Comparison of ENCODE assay signal across 8 cellular contexts in the genomic region with DNA sequence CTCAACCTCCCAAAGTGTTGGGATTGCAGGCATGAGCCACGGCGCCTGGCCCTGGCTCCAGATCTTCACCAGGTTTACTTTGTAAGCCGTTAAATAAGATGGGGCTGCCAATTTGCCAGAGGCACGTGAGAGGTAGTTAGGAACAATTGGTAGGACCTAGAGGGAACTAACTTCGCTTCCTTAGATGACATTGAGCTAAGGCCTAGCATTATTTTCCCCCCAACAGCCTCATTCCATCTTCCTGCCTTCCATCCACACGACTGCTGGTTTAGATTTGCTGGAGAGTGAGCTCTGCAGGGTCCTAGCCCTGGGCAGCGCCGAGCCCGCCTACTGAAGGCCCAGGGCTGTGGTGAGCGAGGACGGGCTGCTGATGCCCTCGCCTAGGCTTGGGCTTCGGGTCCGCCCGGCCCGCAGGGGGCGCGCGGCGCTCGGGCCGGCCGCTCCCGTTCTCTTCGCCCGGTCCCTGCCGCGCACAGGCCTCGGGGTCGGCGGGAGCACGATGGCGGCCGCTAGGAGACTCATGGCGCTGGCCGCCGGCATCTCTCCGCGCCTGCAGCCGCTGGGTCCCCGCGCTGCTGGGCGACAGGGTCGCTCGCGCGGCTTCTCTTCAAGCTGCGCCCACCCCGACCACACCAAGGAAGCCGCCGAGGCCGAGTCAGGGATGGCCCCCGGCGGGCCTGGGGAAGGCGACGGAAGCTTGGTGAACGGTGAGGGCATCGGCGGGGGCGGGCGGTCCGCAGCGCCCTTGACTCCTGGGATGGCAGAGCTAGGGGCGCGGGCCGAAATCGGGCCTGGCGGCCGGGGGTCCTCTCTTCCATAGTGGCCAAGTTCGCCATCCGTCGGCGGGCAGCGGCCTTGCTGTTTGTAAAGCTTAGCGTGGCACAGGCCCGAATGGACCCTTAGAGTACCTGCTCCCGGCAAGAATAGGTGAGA. TPM values are rescaled to one million over a fixed set of nuclear protein-coding genes. Genes with fewer than 3 reads are reported as not detected.
DNase-seq lines count a peak whose midpoint lies in the region; ATAC-seq and TF ChIP-seq lines count a peak whose summit lies in the region.

No MANE protein-coding gene starts in this region.

- CTCF ChIA-PET in AG04450 (lab: Charles Lee): interaction anchor here (0.5 to 3.8 kb wide), 24 partner anchors 10 to 370 kb away, joined by 3 to 40 read pairs (median 4); no protein-coding TSS in a partner anchor

- peak overlapping the region; percentile 89 for H3K4me3 ChIP-seq in AG04450 (ENCODE audit: low read depth, low read length)

- DNase-seq in AG04450 (ENCODE audit: low read depth, low spot score) (peak; percentile 57), NCI-H2196 treated with DMSO at 0.1 percent for 48 hours (lab: John Stamatoyannopoulos, UW; ENCODE audit: unreplicated experiment) (peak; percentile 34), cerebellum (ENCODE audit: low spot score) (peak; percentile 91), kidney tubule cell (ENCODE audit: low spot score) (peak; percentile 87)
- peak; percentile 38 to 66 (median 60) for DNase-seq in stimulated activated CD4-positive, alpha-beta T cell treated with anti-CD3 and anti-CD28 coated beads, Interleukin-1b, Interleukin-23, amount 100 ng/mL, for 24 hours (ENCODE audit: low read depth in 4 of 4, low spot score in 1 of 4)

- peak overlapping the region; percentile 52 for H3K27ac ChIP-seq in AG04450 (ENCODE audit: low read depth, low read length)

- H3K9me3 ChIP-seq in AG04450 (ENCODE audit: control insufficient read depth, insufficient read depth, low read length): no peaks in the 10 kb centered on the region; the same call in 1 of the 2 replicates

- POLR2A ChIA-PET in AG04450 (lab: Yijun Ruan, JAX): interaction anchor here (0.5 to 2.0 kb wide), 8 partner anchors 9 to 404 kb away, joined by 3 to 14 read pairs (median 4); a partner anchor contains a TSS

- no peaks in the 10 kb centered on the region for H3K27me3 ChIP-seq in AG04450 (ENCODE audit: control insufficient read depth, insufficient read depth, low read length)

- ATAC-seq in GM18861 (IDR thresholded peaks at IDR 0.05; ENCODE audit: unreplicated experiment) (peak; percentile 89), HG03095 (IDR thresholded peaks at IDR 0.05; ENCODE audit: unreplicated experiment) (peak; percentile 89)
- peak; percentile 99 to 100 for ATAC-seq in activated CD4-positive, CD25-positive, alpha-beta regulatory T cell treated with anti-CD3 and anti-CD28 coated beads, Interleukin-2, amount 50 U/mL, for 24 hours

- TF ChIP-seq CTCF in AG04450 (IDR thresholded peaks at IDR 0.05; ENCODE audit: low read depth, low read length): peak; percentile 61

RNA-seq across cellular contexts. Expression of a gene that starts 21.9 kb away (rescaled TPM):
- 30.7 and 36.1 TPM in 2 replicates for polyA plus RNA-seq in AG04450 (2011; rRNA removed)
- polyA minus RNA-seq in AG04450 (2011; rRNA and poly(A)+ RNA removed): 44.8 and 58.0 TPM in 2 replicates
- total RNA-seq in cerebellum: 65.0 TPM

RNA-seq across cellular contexts. Expression of a gene that starts 43.1 kb away (rescaled TPM):
- polyA plus RNA-seq in AG04450 (2011; rRNA removed): 34.3 and 38.5 TPM in 2 replicates
- polyA minus RNA-seq in AG04450 (2011; rRNA and poly(A)+ RNA removed): 68.9 and 94.2 TPM in 2 replicates
- 65.0 TPM for total RNA-seq in cerebellum

Comparison
In these comparisons a context has a peak if more than half of its experiments do, and no peak if none do; other contexts are left out.
1. Peak in every context shown above with its lines: DNase-seq, ATAC-seq, H3K4me3 ChIP-seq and H3K27ac ChIP-seq.
2. DNase-seq: peak in every context shown above with its lines; median percentile 91 in cerebellum; 87 in kidney tubule cell; 60 in stimulated activated CD4-positive, alpha-beta T cell treated with anti-CD3 and anti-CD28 coated beads, Interleukin-1b, Interleukin-23, amount 100 ng/mL, for 24 hours; 57 in AG04450; 34 in NCI-H2196 treated with DMSO at 0.1 percent for 48 hours.